9 cellular contexts compared by ENCODE assay signal in the genomic region with DNA sequence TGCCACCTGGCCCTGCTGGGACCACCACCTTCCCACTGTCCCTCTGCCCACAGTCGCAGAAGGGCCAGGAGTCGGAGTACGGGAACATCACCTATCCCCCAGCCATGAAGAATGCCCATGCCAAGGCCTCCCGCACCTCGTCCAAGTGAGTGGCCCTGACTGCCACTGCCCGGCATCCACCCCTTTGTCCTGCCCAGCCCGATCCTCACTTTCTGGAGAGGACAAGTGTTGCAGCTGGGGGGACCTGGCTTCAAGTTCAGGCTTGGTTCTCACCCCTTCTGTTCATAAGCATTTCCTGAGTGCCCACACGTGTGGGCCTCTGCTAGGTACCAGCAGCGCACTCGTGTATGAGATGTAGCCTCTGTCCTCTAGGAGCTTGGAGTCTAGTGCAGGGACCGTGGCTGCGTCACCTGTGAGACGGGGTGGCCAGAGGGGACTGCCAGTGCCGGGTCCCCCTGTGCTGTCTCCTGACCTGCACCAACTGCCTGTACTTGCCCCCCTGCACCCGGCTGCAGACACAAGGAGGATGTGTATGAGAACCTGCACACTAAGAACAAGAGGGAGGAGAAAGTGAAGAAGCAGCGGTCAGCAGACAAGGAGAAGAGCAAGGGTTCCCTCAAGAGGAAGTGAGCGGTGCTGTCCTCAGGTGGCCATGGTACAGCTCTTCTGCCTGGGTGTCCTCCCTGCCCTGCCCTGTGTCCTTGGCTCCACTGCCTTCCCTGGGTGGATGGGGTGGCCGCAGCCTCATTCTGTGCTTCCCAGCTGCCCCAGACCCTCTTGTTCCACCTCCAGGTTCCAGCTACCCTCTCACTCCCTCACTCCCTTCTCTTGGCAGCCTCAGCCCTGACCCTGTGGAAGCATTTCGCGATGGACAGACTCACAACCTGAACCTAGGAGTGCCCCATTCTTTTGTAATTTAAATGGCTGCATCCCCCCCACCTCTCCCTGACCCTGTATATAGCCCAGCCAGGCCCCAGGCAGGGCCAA. TPM values are rescaled to one million over a fixed set of nuclear protein-coding genes. Genes with fewer than 3 reads are reported as not detected.
DNase-seq lines count a peak whose midpoint lies in the region; ATAC-seq, FAIRE-seq and TF ChIP-seq lines count a peak whose summit lies in the region.
"Had no signal": no experiment of that assay in that cellular context is flagged by ENCODE, and none has a peak within 500 bp of the region (broad histone marks: within the 10 kb centered on the region; RNA-seq: fewer than 3 reads in every experiment).

No MANE protein-coding gene starts in this region.

- peaks cover 3 to 4% of the 10 kb centered on the region in 2 donors for H3K36me3 ChIP-seq in small intestine (ENCODE audit: control insufficient read depth in 2 of 2, insufficient read depth in 2 of 2, low read length in 2 of 2)

- POLR2A ChIA-PET in T-cell (lab: Charles Lee): interaction anchor here (2.0 to 2.1 kb wide), 2 partner anchors 16 to 17 kb away, joined by 9 to 22 read pairs; a partner anchor contains a TSS

- H3K27me3 ChIP-seq in small intestine (ENCODE audit: control insufficient read depth in 2 of 2, insufficient read depth in 2 of 2, low read length in 2 of 2): no peaks in the 10 kb centered on the region

- H3K4me1 ChIP-seq in small intestine (ENCODE audit: control insufficient read depth in 2 of 2, insufficient read depth in 1 of 2, low read depth in 1 of 2, low read length in 1 of 2): no peaks in the 10 kb centered on the region

- FAIRE-seq in small intestine (lab: Jason Lieb, UNC): no peak

- H3K27ac ChIP-seq in C4-2B (peak overlapping the region; percentile 99), small intestine (ENCODE audit: low read depth in 1 of 2, low read length in 1 of 2) (peak overlapping the region; percentile 98 to 99)

- peaks cover 35% of the 10 kb centered on the region for H3K36me3 Mint-ChIP-seq in T-cell

- no peaks in the 10 kb centered on the region for H3K9me3 ChIP-seq in small intestine (ENCODE audit: control insufficient read depth, low read depth)

- peak in 2 of 34 experiments; percentile 44 to 45 for DNase-seq in T-cell
- peak; percentile 32 for DNase-seq in fibroblast of gingiva (ENCODE audit: low read depth)
- DNase-seq in small intestine: peak; percentile 44
- no peak for DNase-seq in NAMALWA (ENCODE audit: low spot score)
- DNase-seq in NCI-H510A treated with DMSO at 0.1 percent for 48 hours (lab: John Stamatoyannopoulos, UW): no peak
- DNase-seq in inferior parietal cortex (ENCODE audit: extremely low spot score): no peak

- H3K9me3 Mint-ChIP-seq in T-cell: no peaks in the 10 kb centered on the region

- no peaks in the 10 kb centered on the region for H3K27me3 Mint-ChIP-seq in T-cell

- 76 to 77% (median 77%) methylated on average over 19 to 20 of the region's 20 CpGs for WGBS in small intestine, 3 donors

- no peak for TF ChIP-seq CTCF in C4-2B (conservative IDR thresholded peaks at IDR 0.05)

- CTCF ChIA-PET in T-cell (lab: Charles Lee): interaction anchor here (0.5 to 6.8 kb wide), 12 partner anchors 8 to 346 kb away, joined by 3 to 126 read pairs (median 6); a partner anchor contains a TSS

- peaks cover 78 to 92% (median 87%) of the 10 kb centered on the region in 3 donors for H3K4me1 Mint-ChIP-seq in T-cell

- H3K4me3 ChIP-seq in small intestine (ENCODE audit: low read depth in 1 of 2, low read length in 2 of 2): no peak overlapping the region

- ATAC-seq in GM21825 (IDR thresholded peaks at IDR 0.05; ENCODE audit: unreplicated experiment) (peak; percentile 20), T-cell (replicated peaks in 1 of 4) (peak; percentile 2 to 7 (median 4))

- peak overlapping the region; percentile 68 to 88 (median 76) for H3K4me3 Mint-ChIP-seq in T-cell

- H3K27ac Mint-ChIP-seq in T-cell: peak overlapping the region; percentile 99 to 100

RNA-seq across cellular contexts. Expression of a gene that starts 9.4 kb away (rescaled TPM):
- 100 to 1,000 TPM; 176 to 237 (median 224) TPM for total RNA-seq in T-cell
- polyA plus RNA-seq in small intestine: 10 to 100 TPM; 40.7 to 81.1 (median 76.7) TPM
- polyA plus RNA-seq: neural cell had no signal

RNA-seq across cellular contexts. Expression of a gene that starts 9.9 kb away (rescaled TPM):
- total RNA-seq in T-cell: 100 to 1,000 TPM; 144 to 168 (median 154) TPM
- 100 to 1,000 TPM; 165 to 311 (median 210) TPM for polyA plus RNA-seq in small intestine

RNA-seq across cellular contexts. Expression of a gene that starts 10.1 kb away (rescaled TPM):
- 10 to 100 TPM; 33.6 to 64.5 (median 58.7) TPM for total RNA-seq in T-cell
- 10 to 100 TPM; 12.3 to 32.3 (median 14.1) TPM for polyA plus RNA-seq in small intestine

RNA-seq across cellular contexts. Expression of a gene that starts 16.8 kb away (rescaled TPM):
- 100 to 1,000 TPM; 256 to 466 (median 412) TPM for total RNA-seq in T-cell
- polyA plus RNA-seq in small intestine: 100 to 1,000 TPM; 185 to 379 (median 361) TPM

RNA-seq across cellular contexts. Expression of a gene that starts 17.0 kb away (rescaled TPM):
- not detected for total RNA-seq in T-cell
- polyA plus RNA-seq in small intestine: not detected
- polyA plus RNA-seq: neural cell had no signal

Comparison
In these comparisons a context has a peak if more than half of its experiments do, and no peak if none do; other contexts are left out.
1. DNase-seq: peak in fibroblast of gingiva (single experiment) and small intestine (single experiment); none in NAMALWA (single experiment), NCI-H510A treated with DMSO at 0.1 percent for 48 hours (single experiment) and inferior parietal cortex (single experiment).